12 cellular contexts compared by ENCODE assay signal in the genomic region with DNA sequence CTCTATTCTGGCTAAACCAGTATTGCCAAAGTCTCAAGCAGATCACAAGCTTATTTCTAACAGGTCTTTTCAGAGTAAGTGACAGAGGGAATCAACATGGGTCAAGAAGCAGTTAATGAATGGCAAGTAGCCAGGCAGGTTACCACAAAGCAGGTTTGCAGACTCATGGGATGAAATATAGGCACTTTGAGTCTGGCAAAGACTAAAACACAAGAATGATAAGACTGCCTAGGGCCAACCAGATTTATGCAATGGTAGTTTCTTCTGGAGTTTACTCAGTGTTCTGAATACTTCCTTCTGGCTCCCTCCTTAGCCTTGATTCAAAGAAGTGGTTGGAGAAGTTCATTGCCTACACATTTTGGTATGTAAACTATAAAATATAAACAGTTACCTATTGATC. TPM values are rescaled to one million over a fixed set of nuclear protein-coding genes. Genes with fewer than 3 reads are reported as not detected.
A peak's percentile ranks its signal among the peaks of the same experiment; 100 is the strongest.
DNase-seq lines count a peak whose midpoint lies in the region; ATAC-seq and TF ChIP-seq lines count a peak whose summit lies in the region.
"Had no signal": no experiment of that assay in that cellular context is flagged by ENCODE, and none has a peak within 500 bp of the region (broad histone marks: within the 10 kb centered on the region; RNA-seq: fewer than 3 reads in every experiment).

No MANE protein-coding gene starts in this region.

- H3K36me3 ChIP-seq in prostate gland, result no peaks in the 10 kb centered on the region

- no peaks in the 10 kb centered on the region for H3K27me3 ChIP-seq in prostate gland (replicated peaks; ENCODE audit: insufficient read depth)

- H3K36me3 Mint-ChIP-seq in activated CD4-positive, alpha-beta T cell treated with anti-CD3 and anti-CD28 coated beads, Interleukin-2, amount 10 ng/mL, durations not matched to agents 24 days and 14 days (ENCODE audit: low read depth), result peaks cover 41% of the 10 kb centered on the region

- H3K4me1 ChIP-seq in prostate gland (replicated peaks), result no peaks in the 10 kb centered on the region

- peak overlapping the region; percentile 32 for H3K4me3 ChIP-seq in epithelial cell of proximal tubule (ENCODE audit: low read depth, low read length)
- H3K4me3 ChIP-seq in prostate gland, result no peak overlapping the region

- no peak for TF ChIP-seq POLR2A in prostate gland (IDR thresholded peaks at IDR 0.05)

- peaks cover 63% of the 10 kb centered on the region for H3K4me1 Mint-ChIP-seq in activated CD4-positive, alpha-beta T cell treated with anti-CD3 and anti-CD28 coated beads, Interleukin-2, amount 10 ng/mL, durations not matched to agents 24 days and 14 days

- H3K27ac Mint-ChIP-seq in activated CD4-positive, alpha-beta T cell treated with anti-CD3 and anti-CD28 coated beads, Interleukin-2, amount 10 ng/mL, durations not matched to agents 24 days and 14 days, result peak overlapping the region; percentile 64

- ATAC-seq in HG02678 (IDR thresholded peaks at IDR 0.05; ENCODE audit: unreplicated experiment) (no peak), GM21723 (IDR thresholded peaks at IDR 0.05; ENCODE audit: unreplicated experiment) (no peak)
- ATAC-seq: left ventricle myocardium superior had no signal

- peak overlapping the region; percentile 14 to 38 for H3K27ac ChIP-seq in prostate gland

- no peaks in the 10 kb centered on the region for H3K9me3 ChIP-seq in prostate gland

- intact Hi-C loops in activated CD4-positive, alpha-beta T cell treated with anti-CD3 and anti-CD28 coated beads, Interleukin-2, amount 10 ng/mL, durations not matched to agents 24 days and 14 days (cut with micrococcal nuclease), result loop anchor here (5.0 to 10.0 kb wide), 4 partner anchors 82 to 302 kb away; a partner anchor contains a TSS
- intact Hi-C loops in prostate gland (cut with DNase I), result loop anchor here (5.0 to 10.0 kb wide), 6 partner anchors 75 to 1498 kb away; a partner anchor contains a TSS

- H3K27me3 Mint-ChIP-seq in activated CD4-positive, alpha-beta T cell treated with anti-CD3 and anti-CD28 coated beads, Interleukin-2, amount 10 ng/mL, durations not matched to agents 24 days and 14 days, result no peaks in the 10 kb centered on the region

- no peak for TF ChIP-seq CTCF in epithelial cell of proximal tubule (conservative IDR thresholded peaks at IDR 0.05; ENCODE audit: low read depth, low read length)
- TF ChIP-seq CTCF in prostate gland (IDR thresholded peaks at IDR 0.05), result no peak

- H3K4me3 Mint-ChIP-seq in activated CD4-positive, alpha-beta T cell treated with anti-CD3 and anti-CD28 coated beads, Interleukin-2, amount 10 ng/mL, durations not matched to agents 24 days and 14 days, result peak overlapping the region; percentile 71

- peaks cover 10% of the 10 kb centered on the region for H3K9me3 Mint-ChIP-seq in activated CD4-positive, alpha-beta T cell treated with anti-CD3 and anti-CD28 coated beads, Interleukin-2, amount 10 ng/mL, durations not matched to agents 24 days and 14 days

- DNase-seq in activated CD4-positive, alpha-beta T cell treated with anti-CD3 and anti-CD28 coated beads, Interleukin-2, amount 10 ng/mL, durations not matched to agents 24 days and 14 days, result no peak
- DNase-seq in activated CD4-positive, alpha-beta T cell treated with anti-CD3 and anti-CD28 coated beads, Interleukin-2, amount 50 U/mL, for 48 hours, result no peak
- DNase-seq in OCI-M1 (lab: John Stamatoyannopoulos, UW) (peak; percentile 46), epithelial cell of proximal tubule (ENCODE audit: low read depth) (peak; percentile 49), prostate gland (ENCODE audit: low spot score) (peak; percentile 59), SIG-M5 (lab: John Stamatoyannopoulos, UW) (no peak)
- DNase-seq: left ventricle myocardium superior; NCI-H1436; Right ventricle myocardium superior; stimulated activated CD4-positive, alpha-beta T cell treated with anti-CD3 and anti-CD28 coated beads, Interleukin-12 subunit alpha, Interleukin-12 subunit beta, amount 100 ng/mL, for 4 hours had no signal

RNA-seq across cellular contexts. Expression of a gene that starts 3.6 kb away (rescaled TPM):
- total RNA-seq in activated CD4-positive, alpha-beta T cell treated with anti-CD3 and anti-CD28 coated beads, Interleukin-2, amount 10 ng/mL, durations not matched to agents 24 days and 14 days, result 230 and 241 TPM in 2 replicates
- 34.4 and 98.4 TPM in 2 replicates for total RNA-seq in epithelial cell of proximal tubule
- total RNA-seq in prostate gland, result 10 to 100 TPM; 15.5 to 29.2 TPM

Comparison
In these comparisons a context has a peak if more than half of its experiments do, and no peak if none do; other contexts are left out.
1. DNase-seq: peak in OCI-M1 (single experiment), epithelial cell of proximal tubule (single experiment) and prostate gland (single experiment); none in activated CD4-positive, alpha-beta T cell treated with anti-CD3 and anti-CD28 coated beads, Interleukin-2, amount 10 ng/mL, durations not matched to agents 24 days and 14 days (single experiment), activated CD4-positive, alpha-beta T cell treated with anti-CD3 and anti-CD28 coated beads, Interleukin-2, amount 50 U/mL, for 48 hours (0 of 2) and SIG-M5 (single experiment).